In genomic region chr12:57139796-57140649, GRCh38 we compare ENCODE assay signal across 20 cellular contexts. TPM values are rescaled to one million over a fixed set of nuclear protein-coding genes. Genes with fewer than 3 reads are reported as not detected.
DNase-seq lines count a peak whose midpoint lies in the region; ATAC-seq and TF ChIP-seq lines count a peak whose summit lies in the region.
"Had no signal": no experiment of that assay in that cellular context is flagged by ENCODE, and none has a peak within 500 bp of the region (broad histone marks: within the 10 kb centered on the region; RNA-seq: fewer than 3 reads in every experiment).

No MANE protein-coding gene starts in this region.

- H3K9me3 Mint-ChIP-seq in dendritic cell treated with granulocyte-macrophage colony-stimulating factor and Interleukin-4, amounts not matched to agents 40 ng/mL and 50 ng/mL, for 4 days: no peaks in the 10 kb centered on the region
- H3K9me3 Mint-ChIP-seq in nephron: no peaks in the 10 kb centered on the region
- H3K9me3 Mint-ChIP-seq: activated CD4-positive, alpha-beta T cell treated with anti-CD3 and anti-CD28 coated beads, Interleukin-2, amount 10 ng/mL, durations not matched to agents 7 days and 5 days; activated naive CD4-positive, alpha-beta T cell treated with anti-CD3 and anti-CD28 coated beads, Interleukin-2, amount 50 U/mL, for 24 hours; CD4-positive, alpha-beta memory T cell had no signal

- intact Hi-C loops in dendritic cell treated with granulocyte-macrophage colony-stimulating factor and Interleukin-4, amounts not matched to agents 40 ng/mL and 50 ng/mL, for 4 days (cut with micrococcal nuclease): no loop called here

- no peak overlapping the region for H3K4me3 Mint-ChIP-seq in dendritic cell treated with granulocyte-macrophage colony-stimulating factor and Interleukin-4, amounts not matched to agents 40 ng/mL and 50 ng/mL, for 4 days
- H3K4me3 Mint-ChIP-seq in nephron: peak overlapping the region in 1 of 3 experiments; percentile 5
- H3K4me3 Mint-ChIP-seq: activated CD4-positive, alpha-beta T cell treated with anti-CD3 and anti-CD28 coated beads, Interleukin-2, amount 10 ng/mL, durations not matched to agents 7 days and 5 days; activated naive CD4-positive, alpha-beta T cell treated with anti-CD3 and anti-CD28 coated beads, Interleukin-2, amount 50 U/mL, for 24 hours; CD4-positive, alpha-beta memory T cell had no signal

- ATAC-seq in GM21367 (IDR thresholded peaks at IDR 0.05; ENCODE audit: unreplicated experiment) (no peak), GM21423 (IDR thresholded peaks at IDR 0.05; ENCODE audit: unreplicated experiment) (no peak)

- TF ChIP-seq CTCF in NB4 (IDR thresholded peaks at IDR 0.05; ENCODE audit: low read depth, low read length): no peak
- no peak for TF ChIP-seq CTCF in nephron (IDR thresholded peaks at IDR 0.05; ENCODE audit: unreplicated experiment in 3 of 3)

- peaks cover 90% of the 10 kb centered on the region for H3K36me3 Mint-ChIP-seq in dendritic cell treated with granulocyte-macrophage colony-stimulating factor and Interleukin-4, amounts not matched to agents 40 ng/mL and 50 ng/mL, for 4 days (ENCODE audit: low read depth)
- peaks cover 59% of the 10 kb centered on the region for H3K36me3 Mint-ChIP-seq in nephron (ENCODE audit: low read depth)
- H3K36me3 Mint-ChIP-seq: activated naive CD4-positive, alpha-beta T cell treated with anti-CD3 and anti-CD28 coated beads, Interleukin-2, amount 50 U/mL, for 24 hours had no signal

- TF ChIP-seq POLR2A in NB4 (IDR thresholded peaks at IDR 0.05; ENCODE audit: extremely low read depth, insufficient read length): no peak

- DNase-seq in A172 (ENCODE audit: low spot score): peak; percentile 43
- DNase-seq in NB4 (ENCODE audit: low read depth): peak; percentile 73
- DNase-seq in activated gamma-delta T cell treated with Interleukin-2 at 50 U/mL for 16 hours: no peak
- no peak for DNase-seq in HUDEP-2 (lab: John Stamatoyannopoulos, UW; ENCODE audit: unreplicated experiment in 76 of 76)
- DNase-seq: activated CD4-positive, alpha-beta T cell treated with anti-CD3 and anti-CD28 coated beads, Interleukin-2, amount 10 ng/mL, durations not matched to agents 7 days and 5 days; activated T-cell treated with anti-CD3 and anti-CD28 coated beads for 4 hours; CD4-positive, alpha-beta memory T cell; GOT3; NCI-H1694; SHP77 treated with DMSO at 0.1 percent for 48 hours; stimulated activated naive CD4-positive, alpha-beta T cell had no signal

- H3K4me1 Mint-ChIP-seq in dendritic cell treated with granulocyte-macrophage colony-stimulating factor and Interleukin-4, amounts not matched to agents 40 ng/mL and 50 ng/mL, for 4 days (ENCODE audit: low read depth): peaks cover 77% of the 10 kb centered on the region
- peaks cover 77% of the 10 kb centered on the region for H3K4me1 Mint-ChIP-seq in nephron

- H3K4me3 ChIP-seq in NB4 (ENCODE audit: low read depth, low read length): no peak overlapping the region
- H3K4me3 ChIP-seq: skin epidermis had no signal

- no peaks in the 10 kb centered on the region for H3K27me3 Mint-ChIP-seq in dendritic cell treated with granulocyte-macrophage colony-stimulating factor and Interleukin-4, amounts not matched to agents 40 ng/mL and 50 ng/mL, for 4 days
- no peaks in the 10 kb centered on the region for H3K27me3 Mint-ChIP-seq in nephron (ENCODE audit: low read depth)
- H3K27me3 Mint-ChIP-seq: activated CD4-positive, alpha-beta T cell treated with anti-CD3 and anti-CD28 coated beads, Interleukin-2, amount 10 ng/mL, durations not matched to agents 7 days and 5 days; activated naive CD4-positive, alpha-beta T cell treated with anti-CD3 and anti-CD28 coated beads, Interleukin-2, amount 50 U/mL, for 24 hours; CD4-positive, alpha-beta memory T cell had no signal

- peak overlapping the region; percentile 59 for H3K27ac Mint-ChIP-seq in dendritic cell treated with granulocyte-macrophage colony-stimulating factor and Interleukin-4, amounts not matched to agents 40 ng/mL and 50 ng/mL, for 4 days
- H3K27ac Mint-ChIP-seq in nephron: peak overlapping the region in 2 of 3 experiments; percentile 68 to 100
- H3K27ac Mint-ChIP-seq: activated CD4-positive, alpha-beta T cell treated with anti-CD3 and anti-CD28 coated beads, Interleukin-2, amount 10 ng/mL, durations not matched to agents 7 days and 5 days; activated naive CD4-positive, alpha-beta T cell treated with anti-CD3 and anti-CD28 coated beads, Interleukin-2, amount 50 U/mL, for 24 hours; CD4-positive, alpha-beta memory T cell had no signal

RNA-seq across cellular contexts. Expression of gene LRP1-AS, which starts 7.4 kb away (rescaled TPM):
- total RNA-seq in A172 (2014; rRNA removed; shearing (Covaris generic)): not detected in 2 replicates
- total RNA-seq: activated CD4-positive, alpha-beta T cell treated with anti-CD3 and anti-CD28 coated beads, Interleukin-2, amount 10 ng/mL, durations not matched to agents 7 days and 5 days; breast epithelium; CD4-positive, alpha-beta memory T cell; Daoy; NCI-H460 had no signal

RNA-seq across cellular contexts. Expression of gene LRP1, which starts 11.7 kb away (rescaled TPM):
- total RNA-seq in A172 (2014; rRNA removed; shearing (Covaris generic)): 34.1 and 35.5 TPM in 2 replicates

RNA-seq across cellular contexts. Expression of gene STAT6, which starts 28.9 kb away (rescaled TPM):
- total RNA-seq in A172 (2014; rRNA removed; shearing (Covaris generic)): 15.2 and 18.4 TPM in 2 replicates

RNA-seq across cellular contexts. Expression of gene NAB2, which starts 51.1 kb away (rescaled TPM):
- total RNA-seq in A172 (2014; rRNA removed; shearing (Covaris generic)): 18.9 and 22.4 TPM in 2 replicates

Comparison
In these comparisons a context has a peak if more than half of its experiments do, and no peak if none do; other contexts are left out.
1. DNase-seq: peak in A172 (single experiment) and NB4 (single experiment); none in activated gamma-delta T cell treated with Interleukin-2 at 50 U/mL for 16 hours (single experiment) and HUDEP-2 (0 of 76).